1 cellular context compared by ENCODE assay signal in the genomic region with DNA sequence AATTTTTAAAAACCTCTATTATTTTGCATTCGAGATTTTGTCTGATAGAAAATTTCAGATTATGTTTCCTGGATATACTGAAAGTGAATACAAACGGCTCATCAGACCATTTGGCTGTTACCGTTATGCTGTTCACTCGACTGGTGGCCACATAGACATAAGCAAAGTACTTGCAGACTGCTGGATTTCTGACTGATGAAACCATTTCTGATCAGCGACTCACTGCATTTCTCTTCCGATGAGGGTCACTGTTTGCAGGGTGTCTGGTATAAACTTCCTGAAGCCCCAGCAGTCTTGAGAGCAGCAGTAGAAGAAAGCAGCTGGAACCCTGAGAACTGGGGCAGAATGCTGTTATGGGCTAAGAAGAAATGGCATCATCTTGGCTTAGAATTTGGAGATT.
TF ChIP-seq lines count a peak whose summit lies in the region.

No MANE protein-coding gene starts in this region.

TF ChIP-seq in IMR-90, 13 proteins besides CTCF, POLR2A, EP300 and RAD21:
- TF ChIP-seq NFE2L2 (IDR thresholded peaks at IDR 0.05; ENCODE audit: low read depth, low read length) (no peak), MAZ (IDR thresholded peaks at IDR 0.05; ENCODE audit: borderline replicate concordance, low read depth, low read length) (no peak), FOS (IDR thresholded peaks at IDR 0.05; ENCODE audit: low read depth, low read length) (no peak), BHLHE40 (IDR thresholded peaks at IDR 0.05; ENCODE audit: low read depth, low read length) (no peak), RFX5 (IDR thresholded peaks at IDR 0.05; ENCODE audit: low read depth, low read length) (no peak), CHD1 (IDR thresholded peaks at IDR 0.05; ENCODE audit: low read depth, low read length) (no peak), RCOR1 (IDR thresholded peaks at IDR 0.05; ENCODE audit: insufficient replicate concordance, low read length) (no peak), SMC3 (IDR thresholded peaks at IDR 0.05; ENCODE audit: low read depth, low read length) (no peak; the same call in 1 of the 2 replicates), CEBPB (IDR thresholded peaks at IDR 0.05; ENCODE audit: low read depth, low read length) (no peak), MXI1 (IDR thresholded peaks at IDR 0.05; ENCODE audit: borderline replicate concordance, low read depth, low read length) (no peak), MAFK (IDR thresholded peaks at IDR 0.05; ENCODE audit: low read depth, low read length) (no peak)
- TF ChIP-seq, protein P1, sequence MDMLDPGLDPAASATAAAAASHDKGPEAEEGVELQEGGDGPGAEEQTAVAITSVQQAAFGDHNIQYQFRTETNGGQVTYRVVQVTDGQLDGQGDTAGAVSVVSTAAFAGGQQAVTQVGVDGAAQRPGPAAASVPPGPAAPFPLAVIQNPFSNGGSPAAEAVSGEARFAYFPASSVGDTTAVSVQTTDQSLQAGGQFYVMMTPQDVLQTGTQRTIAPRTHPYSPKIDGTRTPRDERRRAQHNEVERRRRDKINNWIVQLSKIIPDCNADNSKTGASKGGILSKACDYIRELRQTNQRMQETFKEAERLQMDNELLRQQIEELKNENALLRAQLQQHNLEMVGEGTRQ (IDR thresholded peaks at IDR 0.05; ENCODE audit: low read depth, low read length): no peak
- TF ChIP-seq, protein P2, sequence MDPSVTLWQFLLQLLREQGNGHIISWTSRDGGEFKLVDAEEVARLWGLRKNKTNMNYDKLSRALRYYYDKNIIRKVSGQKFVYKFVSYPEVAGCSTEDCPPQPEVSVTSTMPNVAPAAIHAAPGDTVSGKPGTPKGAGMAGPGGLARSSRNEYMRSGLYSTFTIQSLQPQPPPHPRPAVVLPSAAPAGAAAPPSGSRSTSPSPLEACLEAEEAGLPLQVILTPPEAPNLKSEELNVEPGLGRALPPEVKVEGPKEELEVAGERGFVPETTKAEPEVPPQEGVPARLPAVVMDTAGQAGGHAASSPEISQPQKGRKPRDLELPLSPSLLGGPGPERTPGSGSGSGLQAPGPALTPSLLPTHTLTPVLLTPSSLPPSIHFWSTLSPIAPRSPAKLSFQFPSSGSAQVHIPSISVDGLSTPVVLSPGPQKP (IDR thresholded peaks at IDR 0.05; ENCODE audit: borderline replicate concordance, low read depth, low read length): no peak
TF ChIP-seq in IMR-90: peak in this region for 0.
